ENCODE assay signal across 4 cellular contexts in the genomic region with DNA sequence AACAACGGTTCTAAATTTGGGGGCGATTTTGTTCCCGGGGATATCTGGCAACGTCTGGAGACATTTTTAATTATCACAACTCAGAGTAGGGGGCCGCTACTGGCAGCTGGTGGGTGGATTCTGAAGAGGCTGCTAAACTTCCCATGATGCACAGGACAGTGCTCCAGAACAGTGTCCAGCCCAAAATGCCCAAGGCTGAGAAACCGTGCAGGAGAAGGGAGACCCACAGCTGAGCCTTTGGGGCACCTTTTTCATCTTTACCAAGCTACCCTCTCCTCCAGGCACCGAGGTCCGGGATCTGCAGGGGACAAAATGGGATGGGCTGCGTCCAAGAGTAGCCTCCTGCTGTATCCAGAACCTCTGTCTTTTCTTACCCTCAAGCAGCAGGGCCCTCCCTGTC. TPM values are rescaled to one million over a fixed set of nuclear protein-coding genes. Genes with fewer than 3 reads are reported as not detected.
"Had no signal": no experiment of that assay in that cellular context is flagged by ENCODE, and none has a peak within 500 bp of the region (broad histone marks: within the 10 kb centered on the region; RNA-seq: fewer than 3 reads in every experiment).

No MANE protein-coding gene starts in this region.

- DNase-seq: GDM1, GF-D8 had no signal

- ATAC-seq: GM12878 had no signal

- H3K4me3 ChIP-seq: GM12878 had no signal

RNA-seq across cellular contexts. Expression of a gene that starts 43.0 kb away (rescaled TPM):
- total RNA-seq: G401, GM12878 had no signal

RNA-seq across cellular contexts. Expression of a gene that starts 54.6 kb away (rescaled TPM):
- total RNA-seq: G401, GM12878 had no signal
- polyA plus RNA-seq: GM12878 had no signal
